Comparison of ENCODE assay signal across 9 cellular contexts in the genomic region with DNA sequence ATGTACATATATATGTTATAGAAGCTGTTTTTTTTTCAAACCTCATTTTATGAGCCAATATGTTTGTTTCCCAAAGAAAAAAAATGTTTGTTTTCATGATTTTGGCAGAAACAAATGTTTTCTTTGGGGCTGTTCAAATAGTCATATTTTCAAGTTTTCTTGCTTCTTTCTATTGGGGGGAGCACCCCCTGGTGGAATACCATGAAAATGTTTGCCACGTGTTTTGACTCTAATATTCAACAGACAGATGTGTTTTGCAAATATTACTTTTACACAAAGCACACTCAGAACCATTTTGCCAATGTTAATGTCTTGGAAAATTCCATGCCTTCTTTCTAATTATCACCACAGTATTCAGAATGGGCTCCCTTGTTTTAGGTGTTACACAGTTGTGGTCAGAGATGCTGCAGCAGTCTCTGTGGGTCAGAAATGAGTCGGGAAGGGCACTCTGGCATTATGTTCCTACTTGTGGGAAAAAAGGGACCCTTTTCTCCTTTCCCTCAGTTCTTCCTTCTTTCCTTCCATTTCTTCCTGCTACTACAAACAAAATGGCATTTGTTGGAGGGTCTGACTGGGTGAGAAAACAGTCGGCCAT.
DNase-seq lines count a peak whose midpoint lies in the region; ATAC-seq, FAIRE-seq and TF ChIP-seq lines count a peak whose summit lies in the region.
"Had no signal": no experiment of that assay in that cellular context is flagged by ENCODE, and none has a peak within 500 bp of the region (broad histone marks: within the 10 kb centered on the region; RNA-seq: fewer than 3 reads in every experiment).

No MANE protein-coding gene starts in this region.

- no CpG with 5 or more reads among the region's 3 CpGs for WGBS in mesendoderm (ENCODE audit: extremely low coverage, insufficient coverage, low lambda C conversion rate)

- H2BK15ac ChIP-seq in mesendoderm (replicated peaks; ENCODE audit: low read depth), result no peak overlapping the region

- no peaks in the 10 kb centered on the region for H3K4me1 Mint-ChIP-seq in activated T-cell treated with anti-CD3 and anti-CD28 coated beads, Interleukin-2, amount 50 U/mL, for 24 hours (ENCODE audit: low read depth)
- H3K4me1 Mint-ChIP-seq in naive thymus-derived CD8-positive, alpha-beta T cell, result no peaks in the 10 kb centered on the region
- H3K4me1 Mint-ChIP-seq: activated naive CD8-positive, alpha-beta T cell treated with anti-CD3 and anti-CD28 coated beads, Interleukin-2, amount 10 ng/mL, durations not matched to agents 7 days and 5 days had no signal

- H3K9me3 ChIP-seq in MM.1S (replicated peaks; ENCODE audit: insufficient read depth, low read length), result no peaks in the 10 kb centered on the region

- H3K79me2 ChIP-seq in MM.1S (ENCODE audit: low read length) (no peaks in the 10 kb centered on the region), mesendoderm (ENCODE audit: control insufficient read depth, insufficient read depth, low read length) (no peaks in the 10 kb centered on the region)

- POLR2A ChIA-PET in naive thymus-derived CD8-positive, alpha-beta T cell (lab: Charles Lee), result no interaction called here

- 0 out of 2 replicates have a peak overlapping the region, but pooled peaks have one; percentile 5 for H2AFZ ChIP-seq in MM.1S (ENCODE audit: low read length)

- H3F3A ChIP-seq in MM.1S (ENCODE audit: insufficient read depth, low read length), result no peaks in the 10 kb centered on the region

- no peaks in the 10 kb centered on the region for H3K27me3 ChIP-seq in MM.1S (replicated peaks; ENCODE audit: insufficient read depth, low read length)
- H3K27me3 ChIP-seq in bronchial epithelial cell (ENCODE audit: control insufficient read depth, insufficient read depth, low read length), result no peaks in the 10 kb centered on the region
- H3K27me3 ChIP-seq in mesendoderm (ENCODE audit: insufficient read depth, low read length, poor library complexity), result no peaks in the 10 kb centered on the region

- H3K4me3 Mint-ChIP-seq in activated T-cell treated with anti-CD3 and anti-CD28 coated beads, Interleukin-2, amount 50 U/mL, for 24 hours, result no peak overlapping the region
- no peak overlapping the region for H3K4me3 Mint-ChIP-seq in naive thymus-derived CD8-positive, alpha-beta T cell
- H3K4me3 Mint-ChIP-seq: activated naive CD8-positive, alpha-beta T cell treated with anti-CD3 and anti-CD28 coated beads, Interleukin-2, amount 10 ng/mL, durations not matched to agents 7 days and 5 days had no signal

- no peaks in the 10 kb centered on the region for H3K9me3 Mint-ChIP-seq in activated T-cell treated with anti-CD3 and anti-CD28 coated beads, Interleukin-2, amount 50 U/mL, for 24 hours
- peaks cover 0 to 23% (median 6%) of the 10 kb centered on the region in 9 donors for H3K9me3 Mint-ChIP-seq in naive thymus-derived CD8-positive, alpha-beta T cell

- H3K9me2 ChIP-seq in MM.1S (replicated peaks; ENCODE audit: insufficient read depth, low read length), result no peaks in the 10 kb centered on the region

- H4K20me1 ChIP-seq in MM.1S (ENCODE audit: insufficient read depth, low read length), result no peaks in the 10 kb centered on the region

- no peaks in the 10 kb centered on the region for H3K36me3 Mint-ChIP-seq in activated T-cell treated with anti-CD3 and anti-CD28 coated beads, Interleukin-2, amount 50 U/mL, for 24 hours (ENCODE audit: low read depth)
- no peaks in the 10 kb centered on the region for H3K36me3 Mint-ChIP-seq in naive thymus-derived CD8-positive, alpha-beta T cell
- H3K36me3 Mint-ChIP-seq: activated naive CD8-positive, alpha-beta T cell treated with anti-CD3 and anti-CD28 coated beads, Interleukin-2, amount 10 ng/mL, durations not matched to agents 7 days and 5 days had no signal

- H3K4ac ChIP-seq in mesendoderm (ENCODE audit: low read depth, low read length), result no peak overlapping the region

- H3K9ac ChIP-seq in MM.1S (ENCODE audit: low read length) (no peak overlapping the region), mesendoderm (ENCODE audit: low read length) (no peak overlapping the region)

- no peaks in the 10 kb centered on the region for H3K4me1 ChIP-seq in MM.1S (ENCODE audit: low read length)
- H3K4me1 ChIP-seq in mesendoderm (ENCODE audit: control insufficient read depth, low read depth, low read length), result no peaks in the 10 kb centered on the region

- H4K8ac ChIP-seq in mesendoderm (ENCODE audit: low read depth, low read length), result no peak overlapping the region

- H2BK120ac ChIP-seq in mesendoderm (ENCODE audit: low read depth, low read length), result no peak overlapping the region

- H3K27ac ChIP-seq in 22Rv1 (no peak overlapping the region), MM.1S (ENCODE audit: low read length) (no peak overlapping the region), mesendoderm (ENCODE audit: low read depth, low read length) (no peak overlapping the region)

- peak; percentile 76 for TF ChIP-seq CTCF in 22Rv1 (IDR thresholded peaks at IDR 0.05)
- peak; percentile 56 for TF ChIP-seq CTCF in GM12864 (IDR thresholded peaks at IDR 0.05; ENCODE audit: low read depth, low read length, missing control alignments)
- peak; percentile 70 for TF ChIP-seq CTCF in MM.1S (IDR thresholded peaks at IDR 0.05; ENCODE audit: low read length)
- peak; percentile 42 for TF ChIP-seq CTCF in bronchial epithelial cell (IDR thresholded peaks at IDR 0.05; ENCODE audit: insufficient read depth, low read length, severe bottlenecking)

- no peak overlapping the region for H3K4me2 ChIP-seq in MM.1S (ENCODE audit: low read depth, low read length)
- no peak overlapping the region for H3K4me2 ChIP-seq in mesendoderm (ENCODE audit: low read length)

- no peak overlapping the region for H3K27ac Mint-ChIP-seq in activated T-cell treated with anti-CD3 and anti-CD28 coated beads, Interleukin-2, amount 50 U/mL, for 24 hours
- H3K27ac Mint-ChIP-seq in naive thymus-derived CD8-positive, alpha-beta T cell, result no peak overlapping the region
- H3K27ac Mint-ChIP-seq: activated naive CD8-positive, alpha-beta T cell treated with anti-CD3 and anti-CD28 coated beads, Interleukin-2, amount 10 ng/mL, durations not matched to agents 7 days and 5 days had no signal

- H3K36me3 ChIP-seq in MM.1S (replicated peaks; ENCODE audit: insufficient read depth, low read length) (no peaks in the 10 kb centered on the region), bronchial epithelial cell (ENCODE audit: control insufficient read depth, insufficient read depth, low read length) (no peaks in the 10 kb centered on the region), mesendoderm (ENCODE audit: control insufficient read depth, insufficient read depth, low read length) (no peaks in the 10 kb centered on the region)

- no peak overlapping the region for H4K5ac ChIP-seq in mesendoderm (ENCODE audit: low read length)

- no peaks in the 10 kb centered on the region for H3K79me1 ChIP-seq in mesendoderm (ENCODE audit: low read length)

- H2BK5ac ChIP-seq in mesendoderm (ENCODE audit: low read length), result no peak overlapping the region

- H3K27me3 Mint-ChIP-seq in activated T-cell treated with anti-CD3 and anti-CD28 coated beads, Interleukin-2, amount 50 U/mL, for 24 hours, result no peaks in the 10 kb centered on the region
- peaks cover 0 to 3% (median 0%) of the 10 kb centered on the region in 5 donors for H3K27me3 Mint-ChIP-seq in naive thymus-derived CD8-positive, alpha-beta T cell
- H3K27me3 Mint-ChIP-seq: activated naive CD8-positive, alpha-beta T cell treated with anti-CD3 and anti-CD28 coated beads, Interleukin-2, amount 10 ng/mL, durations not matched to agents 7 days and 5 days had no signal

- H3K4me3 ChIP-seq in GM12864 (ENCODE audit: low read depth, low read length), result no peak overlapping the region
- H3K4me3 ChIP-seq in MM.1S (ENCODE audit: low read length), result no peak overlapping the region
- no peak overlapping the region for H3K4me3 ChIP-seq in bronchial epithelial cell (ENCODE audit: low read depth, low read length)
- H3K4me3 ChIP-seq in mesendoderm (ENCODE audit: low read length), result no peak overlapping the region

- no peak for FAIRE-seq in bronchial epithelial cell (lab: Jason Lieb, UNC)

- no peak overlapping the region for H3K18ac ChIP-seq in mesendoderm (ENCODE audit: low read length)

- no peak overlapping the region for H2AK5ac ChIP-seq in mesendoderm (ENCODE audit: low read length)

- no peak overlapping the region for H3K56ac ChIP-seq in mesendoderm (ENCODE audit: low read length)

- ATAC-seq in naive thymus-derived CD8-positive, alpha-beta T cell, result no peak

- H3K23ac ChIP-seq in mesendoderm (ENCODE audit: low read length), result no peak overlapping the region

- DNase-seq in GM12864 (ENCODE audit: low read depth) (no peak), MM.1S (peak; percentile 49), bronchial epithelial cell (ENCODE audit: low read depth) (peak; percentile 23), mesendoderm (peak; percentile 27)
- DNase-seq in activated naive CD4-positive, alpha-beta T cell treated with Interleukin-2 at 50 U/mL for 16 hours, result no peak
- DNase-seq in activated T-cell treated with anti-CD3 and anti-CD28 coated beads, Interleukin-2, amount 50 U/mL, for 24 hours, result no peak
- DNase-seq in naive thymus-derived CD8-positive, alpha-beta T cell, result no peak
- DNase-seq: activated naive CD8-positive, alpha-beta T cell treated with anti-CD3 and anti-CD28 coated beads, Interleukin-2, amount 10 ng/mL, durations not matched to agents 7 days and 5 days had no signal

Comparison
In these comparisons a context has a peak if more than half of its experiments do, and no peak if none do; other contexts are left out.
1. DNase-seq: peak in MM.1S (single experiment), bronchial epithelial cell (single experiment) and mesendoderm (single experiment); none in GM12864 (single experiment), activated naive CD4-positive, alpha-beta T cell treated with Interleukin-2 at 50 U/mL for 16 hours (single experiment), activated T-cell treated with anti-CD3 and anti-CD28 coated beads, Interleukin-2, amount 50 U/mL, for 24 hours (single experiment) and naive thymus-derived CD8-positive, alpha-beta T cell (0 of 10).
2. Peak in every context shown above with its lines, with median percentiles within 50 percentile points of each other: CTCF ChIP-seq.